ENCODE assay signal across 8 cellular contexts in the genomic region with DNA sequence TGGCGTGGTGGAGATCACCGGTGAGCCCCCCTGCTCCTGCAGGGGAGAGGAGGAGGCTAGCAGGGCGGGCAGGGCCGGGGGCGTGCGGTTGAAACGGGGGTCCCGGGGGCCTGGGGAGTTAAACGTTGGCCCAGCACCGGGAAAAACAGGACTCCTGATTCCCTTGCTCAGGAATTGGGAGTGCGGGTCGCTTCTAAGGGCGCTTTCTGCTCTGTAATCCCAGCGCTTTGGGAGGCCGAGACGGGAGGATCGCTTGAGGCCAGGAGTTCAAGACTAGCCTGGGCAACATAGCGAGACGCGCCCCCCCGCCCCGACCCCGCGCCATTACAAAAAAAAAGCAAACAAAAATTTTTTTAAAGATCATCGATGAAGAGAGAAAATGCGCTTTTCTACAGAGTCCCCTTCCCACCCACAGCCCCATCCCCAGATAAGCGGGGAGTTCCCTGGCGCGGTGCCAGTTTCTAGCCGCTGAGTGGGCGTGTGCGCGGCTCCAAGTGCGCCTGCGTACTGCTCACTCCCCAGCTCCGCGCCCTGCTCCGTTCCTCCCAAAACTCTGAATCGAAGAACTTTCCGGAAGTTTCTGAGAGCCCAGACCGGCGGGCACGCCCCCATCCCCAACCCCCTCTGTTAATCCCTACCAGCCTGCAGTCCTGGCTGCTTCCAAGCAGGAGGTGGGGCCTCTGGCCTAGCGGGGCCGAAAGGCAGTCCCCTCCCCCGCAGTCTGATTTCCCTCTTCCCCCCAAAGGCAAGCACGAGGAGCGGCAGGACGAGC. TPM values are rescaled to one million over a fixed set of nuclear protein-coding genes. Genes with fewer than 3 reads are reported as not detected.
DNase-seq lines count a peak whose midpoint lies in the region; TF ChIP-seq lines count a peak whose summit lies in the region.

No MANE protein-coding gene starts in this region.

- intact Hi-C loops in head of caudate nucleus (cut with DNase I) = no loop called here
- intact Hi-C loops in testis (cut with DNase I; ENCODE audit: low total_unique reads) = no loop called here

- H3K36me3 Mint-ChIP-seq in activated naive CD8-positive, alpha-beta T cell treated with anti-CD3 and anti-CD28 coated beads for 36 hours = peaks cover 6% of the 10 kb centered on the region
- no peaks in the 10 kb centered on the region for H3K36me3 Mint-ChIP-seq in osteocyte (ENCODE audit: unreplicated experiment)

- H3K36me3 ChIP-seq in ACC112 (ENCODE audit: insufficient read depth, low read length) (peaks cover 7% of the 10 kb centered on the region; the same call in 1 of the 2 replicates), testis (ENCODE audit: low read depth, missing control alignments) (no peaks in the 10 kb centered on the region)

- H3K27me3 ChIP-seq in ACC112 (ENCODE audit: insufficient read depth, low read length) (no peaks in the 10 kb centered on the region), testis (no peaks in the 10 kb centered on the region)

- peak; percentile 20 for TF ChIP-seq POLR2A in GM18526 (IDR thresholded peaks at IDR 0.05; ENCODE audit: extremely low read depth, insufficient read length)
- TF ChIP-seq POLR2A in testis (IDR thresholded peaks at IDR 0.05) = peak; percentile 20

- peak overlapping the region; percentile 39 for H3K27ac ChIP-seq in ACC112 (ENCODE audit: low read depth, low read length)
- peak overlapping the region; percentile 100 for H3K27ac ChIP-seq in testis

- H3K4me3 ChIP-seq in ACC112 (ENCODE audit: low read depth, low read length) (peak overlapping the region; percentile 81), testis (peak overlapping the region; percentile 79 to 96)

- peak overlapping the region; percentile 89 for H3K27ac Mint-ChIP-seq in activated naive CD8-positive, alpha-beta T cell treated with anti-CD3 and anti-CD28 coated beads for 36 hours
- peak overlapping the region; percentile 95 for H3K27ac Mint-ChIP-seq in osteocyte (ENCODE audit: unreplicated experiment)

- no peaks in the 10 kb centered on the region for H3K9me3 Mint-ChIP-seq in activated naive CD8-positive, alpha-beta T cell treated with anti-CD3 and anti-CD28 coated beads for 36 hours
- H3K9me3 Mint-ChIP-seq in osteocyte (ENCODE audit: unreplicated experiment) = no peaks in the 10 kb centered on the region

- H3K4me1 ChIP-seq in ACC112 (ENCODE audit: control insufficient read depth, insufficient read depth, low read length, unreplicated experiment) (peaks cover 16% of the 10 kb centered on the region), testis (peaks cover 8% of the 10 kb centered on the region)

- in situ Hi-C loops in KBM-7 (cut with MboI; ENCODE audit: low pct_unique_long_range_greater_than_20kb, low sequenced_read_pairs) = no loop called here

- no peak overlapping the region for H2AFZ ChIP-seq in ACC112 (ENCODE audit: low read length, unreplicated experiment)

- H3K27me3 Mint-ChIP-seq in activated naive CD8-positive, alpha-beta T cell treated with anti-CD3 and anti-CD28 coated beads for 36 hours = peaks cover 9% of the 10 kb centered on the region
- H3K27me3 Mint-ChIP-seq in osteocyte (ENCODE audit: unreplicated experiment) = no peaks in the 10 kb centered on the region

- WGBS in testis, 2 donors = 0 to 1% methylated on average over 42 to 48 of the region's 49 CpGs

- TF ChIP-seq CTCF in osteocyte (IDR thresholded peaks at IDR 0.05) = no peak
- TF ChIP-seq CTCF in testis (IDR thresholded peaks at IDR 0.05) = no peak

- peaks cover 19% of the 10 kb centered on the region for H3K79me2 ChIP-seq in ACC112 (ENCODE audit: control insufficient read depth, insufficient read depth, low read length, unreplicated experiment)

- H3K9me3 ChIP-seq in testis = no peaks in the 10 kb centered on the region

- peak; percentile 98 for DNase-seq in KBM-7
- peak; percentile 82 for DNase-seq in SKM-1 treated with dmso at 0.1 percent for 144 hours (lab: John Stamatoyannopoulos, UW; ENCODE audit: unreplicated experiment)
- DNase-seq in activated naive CD8-positive, alpha-beta T cell treated with anti-CD3 and anti-CD28 coated beads for 36 hours = peak; percentile 72
- DNase-seq in head of caudate nucleus = peak in 41 of 42 donors; percentile 23 to 87 (median 71)
- DNase-seq in osteocyte (ENCODE audit: extremely low spot score, unreplicated experiment) = peak; percentile 96
- DNase-seq in testis = peak; percentile 79

- peaks cover 16% of the 10 kb centered on the region for H3K4me1 Mint-ChIP-seq in activated naive CD8-positive, alpha-beta T cell treated with anti-CD3 and anti-CD28 coated beads for 36 hours
- peaks cover 31% of the 10 kb centered on the region for H3K4me1 Mint-ChIP-seq in osteocyte (ENCODE audit: unreplicated experiment)

- H3K4me3 Mint-ChIP-seq in activated naive CD8-positive, alpha-beta T cell treated with anti-CD3 and anti-CD28 coated beads for 36 hours = peak overlapping the region; percentile 90
- peak overlapping the region; percentile 87 for H3K4me3 Mint-ChIP-seq in osteocyte (ENCODE audit: unreplicated experiment)

RNA-seq across cellular contexts. Expression of a gene that starts 0.8 kb away (rescaled TPM):
- 100 to 1,000 TPM in 1 of 2 experiments, 10 to 100 TPM in 1; 96.7 to 102 TPM for total RNA-seq in activated naive CD8-positive, alpha-beta T cell treated with anti-CD3 and anti-CD28 coated beads for 36 hours
- 251 and 252 TPM in 2 replicates for total RNA-seq in osteocyte
- 100 to 1,000 TPM; 216 to 245 TPM for total RNA-seq in testis
- polyA plus RNA-seq in testis (ENCODE audit: insufficient read depth, low read depth, low replicate concordance) = 190 TPM

RNA-seq across cellular contexts. Expression of a gene that starts 55.5 kb away (rescaled TPM):
- 100 to 1,000 TPM; 155 to 157 TPM for total RNA-seq in activated naive CD8-positive, alpha-beta T cell treated with anti-CD3 and anti-CD28 coated beads for 36 hours
- total RNA-seq in osteocyte (151 and 154 TPM in 2 replicates), testis (10 to 100 TPM; 78.4 to 80.2 TPM)
- 67.4 TPM for polyA plus RNA-seq in testis (ENCODE audit: insufficient read depth, low read depth, low replicate concordance)

Comparison
In these comparisons a context has a peak if more than half of its experiments do, and no peak if none do; other contexts are left out.
1. Peak in every context shown above with its lines: DNase-seq, H3K4me3 ChIP-seq and H3K27ac ChIP-seq.